In genomic region chr1:112676543-112676942, GRCh38 we compare ENCODE assay signal across 1 cellular context.
TF ChIP-seq lines count a peak whose summit lies in the region.

No MANE protein-coding gene starts in this region.

TF ChIP-seq in IMR-90, 13 proteins besides CTCF, POLR2A, EP300 and RAD21:
- TF ChIP-seq MXI1 (IDR thresholded peaks at IDR 0.05; ENCODE audit: borderline replicate concordance, low read depth, low read length) (no peak), NFE2L2 (IDR thresholded peaks at IDR 0.05; ENCODE audit: low read depth, low read length) (no peak), ELK1 (IDR thresholded peaks at IDR 0.05; ENCODE audit: borderline replicate concordance, low read depth, low read length) (no peak), CHD1 (IDR thresholded peaks at IDR 0.05; ENCODE audit: low read depth, low read length) (no peak), MAFK (IDR thresholded peaks at IDR 0.05; ENCODE audit: low read depth, low read length) (no peak), RFX5 (IDR thresholded peaks at IDR 0.05; ENCODE audit: low read depth, low read length) (no peak), RCOR1 (IDR thresholded peaks at IDR 0.05; ENCODE audit: insufficient replicate concordance, low read length) (no peak), BHLHE40 (IDR thresholded peaks at IDR 0.05; ENCODE audit: low read depth, low read length) (no peak), SMC3 (IDR thresholded peaks at IDR 0.05; ENCODE audit: low read depth, low read length) (no peak), CEBPB (IDR thresholded peaks at IDR 0.05; ENCODE audit: low read depth, low read length) (no peak), MAZ (IDR thresholded peaks at IDR 0.05; ENCODE audit: borderline replicate concordance, low read depth, low read length) (no peak), FOS (IDR thresholded peaks at IDR 0.05; ENCODE audit: low read depth, low read length) (no peak)
- TF ChIP-seq, protein P1, sequence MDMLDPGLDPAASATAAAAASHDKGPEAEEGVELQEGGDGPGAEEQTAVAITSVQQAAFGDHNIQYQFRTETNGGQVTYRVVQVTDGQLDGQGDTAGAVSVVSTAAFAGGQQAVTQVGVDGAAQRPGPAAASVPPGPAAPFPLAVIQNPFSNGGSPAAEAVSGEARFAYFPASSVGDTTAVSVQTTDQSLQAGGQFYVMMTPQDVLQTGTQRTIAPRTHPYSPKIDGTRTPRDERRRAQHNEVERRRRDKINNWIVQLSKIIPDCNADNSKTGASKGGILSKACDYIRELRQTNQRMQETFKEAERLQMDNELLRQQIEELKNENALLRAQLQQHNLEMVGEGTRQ (IDR thresholded peaks at IDR 0.05; ENCODE audit: low read depth, low read length) = no peak
